ENCODE assay signal across 22 cellular contexts in genomic region chr7:90618880-90619279, GRCh38. TPM values are rescaled to one million over a fixed set of nuclear protein-coding genes. Genes with fewer than 3 reads are reported as not detected.
DNase-seq lines count a peak whose midpoint lies in the region; TF ChIP-seq lines count a peak whose summit lies in the region.
"Had no signal": no experiment of that assay in that cellular context is flagged by ENCODE, and none has a peak within 500 bp of the region (broad histone marks: within the 10 kb centered on the region; RNA-seq: fewer than 3 reads in every experiment).

No MANE protein-coding gene starts in this region.

- DNase-seq in NCI-H2029 (lab: John Stamatoyannopoulos, UW) (peak; percentile 19), NCI-H2029 treated with DMSO at 0.1 percent for 48 hours (lab: John Stamatoyannopoulos, UW) (no peak), NCI-H146 treated with DMSO at 0.1 percent for 48 hours (lab: John Stamatoyannopoulos, UW; ENCODE audit: unreplicated experiment) (peak; percentile 45), SK-N-MC (ENCODE audit: low read depth, low spot score) (no peak), type B pancreatic cell (ENCODE audit: extremely low spot score, unreplicated experiment) (no peak), chondrocyte (ENCODE audit: low spot score) (no peak), osteocyte (ENCODE audit: extremely low spot score, unreplicated experiment) (no peak)
- no peak for DNase-seq in activated CD4-positive, alpha-beta T cell treated with anti-CD3 and anti-CD28 coated beads, Interleukin-2, amount 10 ng/mL, durations not matched to agents 24 days and 14 days
- DNase-seq: 8988T; activated CD4-positive, alpha-beta T cell treated with anti-CD3 and anti-CD28 coated beads, Interleukin-2, amount 50 U/mL, for 1 hour; CD8-positive, alpha-beta T cell; DND-41; GM23248; NCI-H2227 treated with DMSO at 0.1 percent for 48 hours; SK-N-SH; T-helper 17 cell; thyroid gland; WERI-Rb-1 had no signal

- no peak overlapping the region for H3K4me3 ChIP-seq in SK-N-MC
- H3K4me3 ChIP-seq: coronary artery, GM23248, lung, thyroid gland had no signal

- no peak for TF ChIP-seq CTCF in type B pancreatic cell (conservative IDR thresholded peaks at IDR 0.05)
- TF ChIP-seq CTCF in chondrocyte (IDR thresholded peaks at IDR 0.05), result no peak
- TF ChIP-seq CTCF in osteocyte (IDR thresholded peaks at IDR 0.05), result no peak

- H3K9me3 ChIP-seq in SK-N-MC (ENCODE audit: low read depth, low read length), result no peaks in the 10 kb centered on the region; the same call in 1 of the 2 replicates
- H3K9me3 ChIP-seq: thyroid gland had no signal

- H3K9me3 Mint-ChIP-seq in type B pancreatic cell, result no peaks in the 10 kb centered on the region
- H3K9me3 Mint-ChIP-seq in chondrocyte (ENCODE audit: low read depth), result peaks cover 2% of the 10 kb centered on the region
- H3K9me3 Mint-ChIP-seq in activated CD4-positive, alpha-beta T cell treated with anti-CD3 and anti-CD28 coated beads, Interleukin-2, amount 10 ng/mL, durations not matched to agents 24 days and 14 days, result peaks cover 5% of the 10 kb centered on the region
- no peaks in the 10 kb centered on the region for H3K9me3 Mint-ChIP-seq in osteocyte (ENCODE audit: unreplicated experiment)
- H3K9me3 Mint-ChIP-seq: activated naive CD4-positive, alpha-beta T cell treated with anti-CD3 and anti-CD28 coated beads, Interleukin-2, amount 50 U/mL, for 24 hours; CD8-positive, alpha-beta T cell; stimulated activated naive CD8-positive, alpha-beta T cell treated with anti-CD3 and anti-CD28 coated beads, Interleukin-15, Interleukin-2, amounts not matched to agents 100 ng/mL and 50 ng/mL, for 24 hours had no signal

- no peak overlapping the region for H3K9ac ChIP-seq in SK-N-MC (ENCODE audit: insufficient read length)
- H3K9ac ChIP-seq: GM23248, SK-N-SH had no signal

- H3K36me3 Mint-ChIP-seq in type B pancreatic cell, result no peaks in the 10 kb centered on the region
- no peaks in the 10 kb centered on the region for H3K36me3 Mint-ChIP-seq in chondrocyte (ENCODE audit: low read depth)
- H3K36me3 Mint-ChIP-seq in activated CD4-positive, alpha-beta T cell treated with anti-CD3 and anti-CD28 coated beads, Interleukin-2, amount 10 ng/mL, durations not matched to agents 24 days and 14 days (ENCODE audit: low read depth), result no peaks in the 10 kb centered on the region
- peaks cover 3% of the 10 kb centered on the region for H3K36me3 Mint-ChIP-seq in osteocyte (ENCODE audit: unreplicated experiment)
- H3K36me3 Mint-ChIP-seq: activated naive CD4-positive, alpha-beta T cell treated with anti-CD3 and anti-CD28 coated beads, Interleukin-2, amount 50 U/mL, for 24 hours; CD8-positive, alpha-beta T cell had no signal

- H3K36me3 ChIP-seq in SK-N-MC (ENCODE audit: insufficient read depth, low read length), result peaks cover 13% of the 10 kb centered on the region
- H3K36me3 ChIP-seq: thyroid gland, WERI-Rb-1 had no signal

- H3K27me3 Mint-ChIP-seq in type B pancreatic cell, result no peaks in the 10 kb centered on the region
- H3K27me3 Mint-ChIP-seq in chondrocyte (ENCODE audit: low read depth), result no peaks in the 10 kb centered on the region
- H3K27me3 Mint-ChIP-seq in activated CD4-positive, alpha-beta T cell treated with anti-CD3 and anti-CD28 coated beads, Interleukin-2, amount 10 ng/mL, durations not matched to agents 24 days and 14 days, result no peaks in the 10 kb centered on the region
- H3K27me3 Mint-ChIP-seq in osteocyte (ENCODE audit: unreplicated experiment), result no peaks in the 10 kb centered on the region

- H3K27ac Mint-ChIP-seq in type B pancreatic cell (no peak overlapping the region), chondrocyte (ENCODE audit: unreplicated experiment) (no peak overlapping the region), osteocyte (ENCODE audit: unreplicated experiment) (no peak overlapping the region)
- H3K27ac Mint-ChIP-seq in activated CD4-positive, alpha-beta T cell treated with anti-CD3 and anti-CD28 coated beads, Interleukin-2, amount 10 ng/mL, durations not matched to agents 24 days and 14 days, result no peak overlapping the region
- H3K27ac Mint-ChIP-seq: activated naive CD4-positive, alpha-beta T cell treated with anti-CD3 and anti-CD28 coated beads, Interleukin-2, amount 50 U/mL, for 24 hours; CD8-positive, alpha-beta T cell; stimulated activated naive CD8-positive, alpha-beta T cell treated with anti-CD3 and anti-CD28 coated beads, Interleukin-15, Interleukin-2, amounts not matched to agents 100 ng/mL and 50 ng/mL, for 24 hours; T-helper 17 cell had no signal

- H3K4me3 Mint-ChIP-seq in type B pancreatic cell (peak overlapping the region; percentile 44), chondrocyte (ENCODE audit: unreplicated experiment) (no peak overlapping the region), osteocyte (ENCODE audit: unreplicated experiment) (no peak overlapping the region)
- H3K4me3 Mint-ChIP-seq in activated CD4-positive, alpha-beta T cell treated with anti-CD3 and anti-CD28 coated beads, Interleukin-2, amount 10 ng/mL, durations not matched to agents 24 days and 14 days, result no peak overlapping the region
- H3K4me3 Mint-ChIP-seq: activated naive CD4-positive, alpha-beta T cell treated with anti-CD3 and anti-CD28 coated beads, Interleukin-2, amount 50 U/mL, for 24 hours; CD8-positive, alpha-beta T cell; stimulated activated naive CD8-positive, alpha-beta T cell treated with anti-CD3 and anti-CD28 coated beads, Interleukin-15, Interleukin-2, amounts not matched to agents 100 ng/mL and 50 ng/mL, for 24 hours; T-helper 17 cell had no signal

- H3K27ac ChIP-seq in SK-N-MC, result peak overlapping the region; percentile 100
- H3K27ac ChIP-seq: coronary artery, GM23248, thyroid gland, WERI-Rb-1 had no signal

- H3K4me1 Mint-ChIP-seq in type B pancreatic cell (ENCODE audit: unreplicated experiment), result peaks cover 23% of the 10 kb centered on the region
- peaks cover 44% of the 10 kb centered on the region for H3K4me1 Mint-ChIP-seq in chondrocyte (ENCODE audit: low read depth)
- peaks cover 8% of the 10 kb centered on the region for H3K4me1 Mint-ChIP-seq in activated CD4-positive, alpha-beta T cell treated with anti-CD3 and anti-CD28 coated beads, Interleukin-2, amount 10 ng/mL, durations not matched to agents 24 days and 14 days
- peaks cover 44% of the 10 kb centered on the region for H3K4me1 Mint-ChIP-seq in osteocyte (ENCODE audit: unreplicated experiment)
- H3K4me1 Mint-ChIP-seq: activated naive CD4-positive, alpha-beta T cell treated with anti-CD3 and anti-CD28 coated beads, Interleukin-2, amount 50 U/mL, for 24 hours; T-helper 17 cell had no signal

- intact Hi-C loops in activated CD4-positive, alpha-beta T cell treated with anti-CD3 and anti-CD28 coated beads, Interleukin-2, amount 10 ng/mL, durations not matched to agents 24 days and 14 days (cut with micrococcal nuclease), result no loop called here

RNA-seq across cellular contexts. Expression of gene CDK14, which starts 22.8 kb away (rescaled TPM):
- 38.1 and 43.5 TPM in 2 replicates for total RNA-seq in type B pancreatic cell (ENCODE audit: low replicate concordance)
- 53.7 to 97.9 TPM (median 61.4 TPM) in 3 replicates for total RNA-seq in chondrocyte
- total RNA-seq in activated CD4-positive, alpha-beta T cell treated with anti-CD3 and anti-CD28 coated beads, Interleukin-2, amount 10 ng/mL, durations not matched to agents 24 days and 14 days, result 1.9 and 2.0 TPM in 2 replicates
- 117 and 131 TPM in 2 replicates for total RNA-seq in osteocyte

Comparison
In these comparisons a context has a peak if more than half of its experiments do, and no peak if none do; other contexts are left out.
1. DNase-seq: peak in NCI-H2029 (single experiment) and NCI-H146 treated with DMSO at 0.1 percent for 48 hours (single experiment); none in NCI-H2029 treated with DMSO at 0.1 percent for 48 hours (single experiment), SK-N-MC (single experiment), type B pancreatic cell (single experiment), chondrocyte (single experiment), activated CD4-positive, alpha-beta T cell treated with anti-CD3 and anti-CD28 coated beads, Interleukin-2, amount 10 ng/mL, durations not matched to agents 24 days and 14 days (single experiment) and osteocyte (single experiment).
2. RNA of gene CDK14, which starts 22.8 kb away (total RNA-seq): 117 to 131 TPM in osteocyte, 53.7 to 97.9 TPM in chondrocyte and 38.1 to 43.5 TPM in type B pancreatic cell; 1.9 to 2.0 TPM in activated CD4-positive, alpha-beta T cell treated with anti-CD3 and anti-CD28 coated beads, Interleukin-2, amount 10 ng/mL, durations not matched to agents 24 days and 14 days; every median in the first group is over 10 times any median in the second.